In genomic region chr21:29025328-29025713, GRCh38 we compare ENCODE assay signal across 8 cellular contexts. TPM values are rescaled to one million over a fixed set of nuclear protein-coding genes. Genes with fewer than 3 reads are reported as not detected.
A peak's percentile ranks its signal among the peaks of the same experiment; 100 is the strongest.
DNase-seq lines count a peak whose midpoint lies in the region; ATAC-seq and TF ChIP-seq lines count a peak whose summit lies in the region.

No MANE protein-coding gene starts in this region.

- peak overlapping the region; percentile 92 for H3K27ac ChIP-seq in KOPT-K1 (ENCODE audit: low read depth, low read length, poor library complexity, severe bottlenecking)
- peak overlapping the region; percentile 100 for H3K27ac ChIP-seq in brain microvascular endothelial cell
- H3K27ac ChIP-seq in lung (ENCODE audit: low read depth in 1 of 2, low read length in 1 of 2), result peak overlapping the region; percentile 100
- peak overlapping the region in 1 of 2 donors; percentile 100 for H3K27ac ChIP-seq in aorta (ENCODE audit: low read depth in 1 of 2, low read length in 2 of 2)

- peak overlapping the region; percentile 66 for H3K4me3 ChIP-seq in BE2C (ENCODE audit: low read depth, low read length)
- H3K4me3 ChIP-seq in brain microvascular endothelial cell (ENCODE audit: low read depth, low read length), result peak overlapping the region; percentile 95
- peak overlapping the region; percentile 82 for H3K4me3 ChIP-seq in lung
- H3K4me3 ChIP-seq in aorta (ENCODE audit: low read length in 2 of 2), result peak overlapping the region; percentile 69 to 74

- ATAC-seq in lung (ENCODE audit: insufficient read depth, low FRiP score) (no peak), aorta (ENCODE audit: low FRiP score) (no peak), HG03175 (IDR thresholded peaks at IDR 0.05; ENCODE audit: unreplicated experiment) (no peak), GM21381 (IDR thresholded peaks at IDR 0.05; ENCODE audit: unreplicated experiment) (no peak)

- TF ChIP-seq CTCF in BE2C (IDR thresholded peaks at IDR 0.05; ENCODE audit: low read depth, low read length) (no peak), brain microvascular endothelial cell (IDR thresholded peaks at IDR 0.05; ENCODE audit: low read depth, low read length, missing control alignments) (no peak), lung (IDR thresholded peaks at IDR 0.05; ENCODE audit: control extremely low read depth, extremely low read depth) (no peak)

- peaks cover 11% of the 10 kb centered on the region; the same call in 1 of the 2 replicates for H3K36me3 ChIP-seq in BE2C
- H3K36me3 ChIP-seq in KOPT-K1 (ENCODE audit: insufficient read depth, low read length), result peaks cover 22% of the 10 kb centered on the region
- H3K36me3 ChIP-seq in brain microvascular endothelial cell (replicated peaks), result peaks cover 9% of the 10 kb centered on the region
- H3K36me3 ChIP-seq in lung (ENCODE audit: control insufficient read depth in 2 of 2, insufficient read depth in 2 of 2, low read length in 2 of 2), result no peaks in the 10 kb centered on the region
- no peaks in the 10 kb centered on the region for H3K36me3 ChIP-seq in aorta (ENCODE audit: control insufficient read depth in 1 of 2, insufficient read depth in 2 of 2, low read length in 1 of 2)

- intact Hi-C loops in aorta (cut with DNase I), result loop anchor here in 1 of 2 donors (2.0 kb wide), 1 partner anchor 23 kb away; no protein-coding TSS in a partner anchor

- H3K9me3 ChIP-seq in BE2C (no peaks in the 10 kb centered on the region), KOPT-K1 (ENCODE audit: insufficient read depth, low read length, poor library complexity, severe bottlenecking) (no peaks in the 10 kb centered on the region), lung (ENCODE audit: control insufficient read depth in 2 of 2, insufficient read depth in 1 of 2, low read length in 1 of 2) (no peaks in the 10 kb centered on the region), aorta (ENCODE audit: control insufficient read depth, low read length) (no peaks in the 10 kb centered on the region)

- WGBS in lung, 2 donors, result 5% methylated on average over 6 of the region's 6 CpGs
- WGBS in aorta, 2 donors, result 1 to 2% methylated on average over 6 of the region's 6 CpGs

- DNase-seq in BE2C (no peak), brain microvascular endothelial cell (peak; percentile 11), lung (ENCODE audit: low spot score) (no peak), aorta (no peak), mesenteric fat pad (ENCODE audit: low spot score) (no peak)

- H3K4me1 ChIP-seq in BE2C (no peaks in the 10 kb centered on the region; the same call in 1 of the 2 replicates), lung (ENCODE audit: control insufficient read depth in 2 of 2, insufficient read depth in 2 of 2, low read length in 2 of 2) (peaks cover 3 to 5% of the 10 kb centered on the region in 2 donors), aorta (ENCODE audit: control insufficient read depth in 1 of 2, insufficient read depth in 2 of 2, low read length in 2 of 2) (peaks cover 0 to 1% of the 10 kb centered on the region in 2 donors)

- in situ Hi-C loops in brain microvascular endothelial cell (cut with HindIII; ENCODE audit: low pct_ligation_motif_present, low sequenced_read_pairs), result no loop called here

- H3K27me3 ChIP-seq in BE2C, result no peaks in the 10 kb centered on the region
- no peaks in the 10 kb centered on the region for H3K27me3 ChIP-seq in brain microvascular endothelial cell (replicated peaks)
- no peaks in the 10 kb centered on the region for H3K27me3 ChIP-seq in lung (ENCODE audit: control insufficient read depth, insufficient read depth)
- no peaks in the 10 kb centered on the region for H3K27me3 ChIP-seq in aorta (ENCODE audit: control insufficient read depth in 1 of 2, insufficient read depth in 2 of 2, low read length in 1 of 2)

RNA-seq across cellular contexts. Expression of gene USP16, which starts 0.9 kb away (rescaled TPM):
- polyA plus RNA-seq in BE2C (2012; ENCODE audit: insufficient read depth, insufficient read length, low read depth), result 37.4 TPM
- 10 to 100 TPM; 33.2 to 42.3 TPM for total RNA-seq in lung
- 10 to 100 TPM; 22.7 to 23.9 TPM for polyA plus RNA-seq in lung
- total RNA-seq in aorta, result 10 to 100 TPM; 33.8 to 42.8 TPM
- polyA plus RNA-seq in aorta, result 10 to 100 TPM; 38.7 to 39.8 TPM
- 38.7 TPM for total RNA-seq in mesenteric fat pad

RNA-seq across cellular contexts. Expression of gene RWDD2B, which starts 6.2 kb away (rescaled TPM):
- 18.7 TPM for polyA plus RNA-seq in BE2C (2012; ENCODE audit: insufficient read depth, insufficient read length, low read depth)
- 10 to 100 TPM; 11.6 to 15.8 TPM for total RNA-seq in lung
- 10 to 100 TPM; 10.3 to 14.1 TPM for polyA plus RNA-seq in lung
- 10 to 100 TPM; 13.9 to 16.1 TPM for total RNA-seq in aorta
- polyA plus RNA-seq in aorta, result 10 to 100 TPM; 26.7 to 27.2 TPM
- total RNA-seq in mesenteric fat pad, result 16.9 TPM

RNA-seq across cellular contexts. Expression of gene LTN1, which starts 32.6 kb away (rescaled TPM):
- 21.4 TPM for polyA plus RNA-seq in BE2C (2012; ENCODE audit: insufficient read depth, insufficient read length, low read depth)
- total RNA-seq in lung (10 to 100 TPM; 17.0 to 46.9 TPM), aorta (10 to 100 TPM; 34.4 to 36.8 TPM), mesenteric fat pad (22.6 TPM)
- polyA plus RNA-seq in lung (1 to 10 TPM; 4.5 to 7.0 TPM), aorta (1 to 10 TPM; 2.9 to 9.6 TPM)

RNA-seq across cellular contexts. Expression of gene CCT8, which starts 48.1 kb away (rescaled TPM):
- polyA plus RNA-seq in BE2C (2012; ENCODE audit: insufficient read depth, insufficient read length, low read depth), result 211 TPM
- total RNA-seq in lung, result 100 to 1,000 TPM; 112 to 131 TPM
- polyA plus RNA-seq in lung, result 100 to 1,000 TPM; 124 to 130 TPM
- total RNA-seq in aorta, result 100 to 1,000 TPM in 1 of 2 donors, 10 to 100 TPM in 1; 88.7 to 129 TPM
- 100 to 1,000 TPM; 106 to 130 TPM for polyA plus RNA-seq in aorta
- 116 TPM for total RNA-seq in mesenteric fat pad
